32 cellular contexts compared by ENCODE assay signal in the genomic region with DNA sequence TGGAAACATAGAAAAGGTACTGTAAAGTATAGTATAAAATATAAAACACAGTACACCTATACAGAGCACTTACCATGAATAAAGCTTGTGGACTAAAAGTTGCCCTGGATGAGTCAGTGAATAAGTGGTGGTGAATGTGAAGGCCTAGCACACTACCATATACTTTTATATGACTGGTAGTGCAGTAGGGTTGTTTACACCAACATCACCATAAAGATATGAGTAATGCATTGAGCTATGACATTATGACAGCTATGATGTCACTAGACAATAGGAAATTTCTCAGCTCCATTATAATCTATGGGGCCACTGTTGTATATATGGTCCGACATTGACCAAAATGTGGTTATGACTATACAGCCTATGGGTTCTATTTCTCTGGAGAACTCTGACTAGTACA.
"Had no signal": no experiment of that assay in that cellular context is flagged by ENCODE, and none has a peak within 500 bp of the region (broad histone marks: within the 10 kb centered on the region; RNA-seq: fewer than 3 reads in every experiment).

No MANE protein-coding gene starts in this region.

- H3K36me3 Mint-ChIP-seq: activated naive CD8-positive, alpha-beta T cell treated with anti-CD3 and anti-CD28 coated beads, Interleukin-2, amount 10 ng/mL, durations not matched to agents 7 days and 5 days; brain; naive thymus-derived CD8-positive, alpha-beta T cell; stimulated activated naive B cell treated with anti-CD40 and anti-IgM and Interleukin-4, amounts not matched to agents 10 μg/mL and 1 μg/mL and 100 μg/mL, for 72 hours had no signal

- H3K27ac Mint-ChIP-seq: activated naive CD4-positive, alpha-beta T cell treated with anti-CD3 and anti-CD28 coated beads for 36 hours; activated naive CD8-positive, alpha-beta T cell treated with anti-CD3 and anti-CD28 coated beads, Interleukin-2, amount 10 ng/mL, durations not matched to agents 7 days and 5 days; brain; naive thymus-derived CD8-positive, alpha-beta T cell; stimulated activated naive B cell treated with anti-CD40 and anti-IgM and Interleukin-4, amounts not matched to agents 10 μg/mL and 1 μg/mL and 100 μg/mL, for 72 hours; T-helper 1 cell treated with Interleukin-12 subunit alpha and Interleukin-12 subunit beta and Interleukin-4 antibody, amounts not matched to agents 30 μg/mL and 1 μg/mL, for 36 hours had no signal

- H3K36me3 ChIP-seq: ascending aorta, cardiac muscle cell, colonic mucosa, esophagus squamous epithelium, gastrocnemius medialis, pancreas, prostate gland, sigmoid colon, transverse colon, WERI-Rb-1 had no signal

- DNase-seq: activated CD4-positive, alpha-beta T cell treated with anti-CD3 and anti-CD28 coated beads, Interleukin-2, amount 50 U/mL, for 4 hours; activated effector memory CD4-positive, alpha-beta T cell treated with Interleukin-2 at 50 U/mL for 16 hours; activated naive CD4-positive, alpha-beta T cell treated with anti-CD3 and anti-CD28 coated beads for 36 hours; activated naive CD8-positive, alpha-beta T cell treated with anti-CD3 and anti-CD28 coated beads, Interleukin-2, amount 10 ng/mL, durations not matched to agents 7 days and 5 days; activated T-cell treated with anti-CD3 and anti-CD28 coated beads, Interleukin-2, amount 50 U/mL, for 48 hours; cerebellar nuclear complex; colonic mucosa; effector CD8-positive, alpha-beta T cell; esophagus squamous epithelium; gastrocnemius medialis; head of caudate nucleus; hippocampal formation; left cardiac atrium; midbrain; naive thymus-derived CD8-positive, alpha-beta T cell; nucleus accumbens; pancreas; retina; sigmoid colon; small intestine; stimulated activated CD4-positive, alpha-beta T cell treated with anti-CD3 and anti-CD28 coated beads, Interleukin-4, amount 100 ng/mL, for 24 hours; stimulated activated naive B cell treated with anti-CD40 and anti-IgM and Interleukin-4, amounts not matched to agents 10 μg/mL and 1 μg/mL and 100 μg/mL, for 72 hours; T-helper 9 cell; transverse colon; WERI-Rb-1 had no signal

- H3K4me3 Mint-ChIP-seq: activated naive CD4-positive, alpha-beta T cell treated with anti-CD3 and anti-CD28 coated beads for 36 hours; activated naive CD8-positive, alpha-beta T cell treated with anti-CD3 and anti-CD28 coated beads, Interleukin-2, amount 10 ng/mL, durations not matched to agents 7 days and 5 days; brain; naive thymus-derived CD8-positive, alpha-beta T cell; neural crest cell; stimulated activated naive B cell treated with anti-CD40 and anti-IgM and Interleukin-4, amounts not matched to agents 10 μg/mL and 1 μg/mL and 100 μg/mL, for 72 hours; T-helper 1 cell treated with Interleukin-12 subunit alpha and Interleukin-12 subunit beta and Interleukin-4 antibody, amounts not matched to agents 30 μg/mL and 1 μg/mL, for 36 hours had no signal

- H3K9me3 ChIP-seq: ascending aorta, colonic mucosa, esophagus squamous epithelium, gastrocnemius medialis, pancreas, prostate gland, sigmoid colon, transverse colon had no signal

- ATAC-seq: gastrocnemius medialis; left cardiac atrium; naive thymus-derived CD8-positive, alpha-beta T cell; pancreas; stimulated activated naive B cell treated with anti-CD40 and anti-IgM and Interleukin-4, amounts not matched to agents 10 μg/mL and 1 μg/mL and 100 μg/mL, for 72 hours had no signal

- H3K9me3 Mint-ChIP-seq: activated naive CD4-positive, alpha-beta T cell treated with anti-CD3 and anti-CD28 coated beads for 36 hours; activated naive CD8-positive, alpha-beta T cell treated with anti-CD3 and anti-CD28 coated beads, Interleukin-2, amount 10 ng/mL, durations not matched to agents 7 days and 5 days; brain; naive thymus-derived CD8-positive, alpha-beta T cell; neural crest cell; stimulated activated naive B cell treated with anti-CD40 and anti-IgM and Interleukin-4, amounts not matched to agents 10 μg/mL and 1 μg/mL and 100 μg/mL, for 72 hours; T-helper 1 cell treated with Interleukin-12 subunit alpha and Interleukin-12 subunit beta and Interleukin-4 antibody, amounts not matched to agents 30 μg/mL and 1 μg/mL, for 36 hours had no signal

- H3K27me3 ChIP-seq: ascending aorta, cardiac muscle cell, colonic mucosa, esophagus squamous epithelium, gastrocnemius medialis, pancreas, sigmoid colon, transverse colon had no signal

- H3K27me3 Mint-ChIP-seq: brain; stimulated activated naive B cell treated with anti-CD40 and anti-IgM and Interleukin-4, amounts not matched to agents 10 μg/mL and 1 μg/mL and 100 μg/mL, for 72 hours had no signal

- H3K4me3 ChIP-seq: ascending aorta, cardiac muscle cell, colonic mucosa, esophagus squamous epithelium, gastrocnemius medialis, pancreas, prostate gland, sigmoid colon, transverse colon had no signal

- H3K4me1 ChIP-seq: ascending aorta, colonic mucosa, gastrocnemius medialis, prostate gland had no signal

- H3K4me1 Mint-ChIP-seq: activated naive CD8-positive, alpha-beta T cell treated with anti-CD3 and anti-CD28 coated beads, Interleukin-2, amount 10 ng/mL, durations not matched to agents 7 days and 5 days; naive thymus-derived CD8-positive, alpha-beta T cell; stimulated activated naive B cell treated with anti-CD40 and anti-IgM and Interleukin-4, amounts not matched to agents 10 μg/mL and 1 μg/mL and 100 μg/mL, for 72 hours had no signal

- H3K27ac ChIP-seq: ascending aorta, cardiac muscle cell, colonic mucosa, epithelial cell of prostate, esophagus squamous epithelium, gastrocnemius medialis, pancreas, prostate gland, sigmoid colon, transverse colon, WERI-Rb-1 had no signal
